Comparison of ENCODE assay signal across 32 cellular contexts in genomic region chrX:44489515-44489914, GRCh38.
"Had no signal": no experiment of that assay in that cellular context is flagged by ENCODE, and none has a peak within 500 bp of the region (broad histone marks: within the 10 kb centered on the region; RNA-seq: fewer than 3 reads in every experiment).

No MANE protein-coding gene starts in this region.

- H3K9me3 Mint-ChIP-seq: activated CD4-positive, alpha-beta memory T cell treated with anti-CD3 and anti-CD28 coated beads, Interleukin-2, amount 10 ng/mL, durations not matched to agents 7 days and 5 days; activated CD4-positive, alpha-beta T cell treated with anti-CD3 and anti-CD28 coated beads, Interleukin-2, amount 10 ng/mL, durations not matched to agents 7 days and 5 days; activated T-cell treated with anti-CD3 and anti-CD28 coated beads, Interleukin-2, amount 50 U/mL, for 24 hours; activated T-helper 17 cell treated with anti-CD3 and anti-CD28 coated beads, Interleukin-2, amount 50 U/mL, for 72 hours; effector memory CD8-positive, alpha-beta T cell; WTC11 had no signal

- DNase-seq: activated CD4-positive, alpha-beta memory T cell treated with anti-CD3 and anti-CD28 coated beads, Interleukin-2, amount 10 ng/mL, durations not matched to agents 7 days and 5 days; activated CD4-positive, alpha-beta T cell treated with anti-CD3 and anti-CD28 coated beads for 1 hour; activated CD4-positive, alpha-beta T cell treated with anti-CD3 and anti-CD28 coated beads for 4 hours; activated CD4-positive, alpha-beta T cell treated with anti-CD3 and anti-CD28 coated beads, Interleukin-2, amount 10 ng/mL, durations not matched to agents 7 days and 5 days; activated CD4-positive, alpha-beta T cell treated with anti-CD3 and anti-CD28 coated beads, Interleukin-2, amount 50 U/mL, for 4 hours; activated CD8-positive, alpha-beta memory T cell treated with anti-CD3 and anti-CD28 coated beads, Interleukin-2, amount 50 U/mL, for 48 hours; activated effector memory CD4-positive, alpha-beta T cell treated with Interleukin-2 at 50 U/mL for 16 hours; activated gamma-delta T cell treated with Interleukin-2 at 50 U/mL for 16 hours; activated naive CD4-positive, alpha-beta T cell treated with anti-CD3 and anti-CD28 coated beads, Interleukin-2, amount 50 U/mL, for 16 hours; activated naive CD4-positive, alpha-beta T cell treated with Interleukin-2 at 50 U/mL for 16 hours; activated T-cell treated with anti-CD3 and anti-CD28 coated beads for 4 hours; activated T-cell treated with anti-CD3 and anti-CD28 coated beads, Interleukin-2, amount 50 U/mL, for 24 hours; amygdala; aorta; body of pancreas; caudate nucleus; cortex of kidney; dermis blood vessel endothelial cell; effector CD4-positive, alpha-beta T cell; effector memory CD8-positive, alpha-beta T cell; erythroblast; foreskin keratinocyte; gastrocnemius medialis; glutamatergic neuron; heart left ventricle; hypothalamus; T-helper 2 cell had no signal

- H3K27ac ChIP-seq: body of pancreas, esophagus muscularis mucosa, foreskin keratinocyte, gastrocnemius medialis, heart left ventricle, VCaP had no signal

- H3K36me3 Mint-ChIP-seq: activated naive CD8-positive, alpha-beta T cell; WTC11 had no signal

- H3K4me3 ChIP-seq: body of pancreas, esophagus muscularis mucosa, gastrocnemius medialis, heart left ventricle had no signal

- H3K9me3 ChIP-seq: body of pancreas, esophagus muscularis mucosa, gastrocnemius medialis, heart left ventricle had no signal

- H3K27me3 ChIP-seq: body of pancreas, esophagus muscularis mucosa, foreskin keratinocyte had no signal

- H3K27ac Mint-ChIP-seq: activated CD4-positive, alpha-beta memory T cell treated with anti-CD3 and anti-CD28 coated beads, Interleukin-2, amount 10 ng/mL, durations not matched to agents 7 days and 5 days; activated CD4-positive, alpha-beta T cell treated with anti-CD3 and anti-CD28 coated beads, Interleukin-2, amount 10 ng/mL, durations not matched to agents 7 days and 5 days; activated naive CD8-positive, alpha-beta T cell; activated T-cell treated with anti-CD3 and anti-CD28 coated beads, Interleukin-2, amount 50 U/mL, for 24 hours; activated T-helper 17 cell treated with anti-CD3 and anti-CD28 coated beads, Interleukin-2, amount 50 U/mL, for 72 hours; effector memory CD8-positive, alpha-beta T cell; WTC11 had no signal

- ATAC-seq: activated T-helper 17 cell treated with anti-CD3 and anti-CD28 coated beads, Interleukin-2, amount 50 U/mL, for 72 hours; body of pancreas; effector memory CD8-positive, alpha-beta T cell; foreskin keratinocyte; gastrocnemius medialis; heart left ventricle; WTC11 had no signal

- H3K36me3 ChIP-seq: esophagus muscularis mucosa, gastrocnemius medialis, heart left ventricle had no signal

- H3K27me3 Mint-ChIP-seq: activated naive CD8-positive, alpha-beta T cell had no signal

- H3K4me3 Mint-ChIP-seq: activated CD4-positive, alpha-beta memory T cell treated with anti-CD3 and anti-CD28 coated beads, Interleukin-2, amount 10 ng/mL, durations not matched to agents 7 days and 5 days; activated CD4-positive, alpha-beta T cell treated with anti-CD3 and anti-CD28 coated beads, Interleukin-2, amount 10 ng/mL, durations not matched to agents 7 days and 5 days; activated naive CD8-positive, alpha-beta T cell; activated T-cell treated with anti-CD3 and anti-CD28 coated beads, Interleukin-2, amount 50 U/mL, for 24 hours; activated T-helper 17 cell treated with anti-CD3 and anti-CD28 coated beads, Interleukin-2, amount 50 U/mL, for 72 hours; effector memory CD8-positive, alpha-beta T cell; WTC11 had no signal

- H3K4me1 ChIP-seq: body of pancreas, esophagus muscularis mucosa, foreskin keratinocyte, gastrocnemius medialis, heart left ventricle had no signal
